ENCODE assay signal across 24 cellular contexts in the genomic region with DNA sequence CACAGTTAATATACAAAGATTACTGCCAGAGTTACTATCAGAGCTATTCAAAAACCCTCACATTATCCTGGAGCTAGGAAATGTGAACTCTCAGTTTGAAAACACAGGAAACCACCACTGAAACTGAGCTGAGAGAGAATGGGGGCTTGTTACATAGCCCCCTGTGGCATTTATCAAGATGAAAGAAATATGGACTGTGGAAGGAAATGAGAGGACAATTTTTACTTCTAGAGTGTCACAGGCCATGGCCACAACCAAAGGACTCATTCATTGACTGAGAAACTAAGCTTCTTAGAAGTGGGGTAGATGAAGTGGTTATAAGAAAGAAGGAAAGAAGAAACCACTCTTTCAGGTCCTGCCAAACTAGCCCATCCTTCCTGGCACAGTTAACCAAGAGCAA. TPM values are rescaled to one million over a fixed set of nuclear protein-coding genes. Genes with fewer than 3 reads are reported as not detected.
DNase-seq lines count a peak whose midpoint lies in the region; ATAC-seq, FAIRE-seq and TF ChIP-seq lines count a peak whose summit lies in the region.
"Had no signal": no experiment of that assay in that cellular context is flagged by ENCODE, and none has a peak within 500 bp of the region (broad histone marks: within the 10 kb centered on the region; RNA-seq: fewer than 3 reads in every experiment).

No MANE protein-coding gene starts in this region.

- no peaks in the 10 kb centered on the region for H3K27me3 ChIP-seq in CD4-positive, CD25-positive, alpha-beta regulatory T cell (ENCODE audit: control insufficient read depth, insufficient read depth, low read length)

- no peak for FAIRE-seq in H54 (lab: Jason Lieb, UNC)
- FAIRE-seq: astrocyte, GM19239 had no signal

- H3K4me3 ChIP-seq in CD4-positive, CD25-positive, alpha-beta regulatory T cell (ENCODE audit: low read depth, low read length) = no peak overlapping the region

- no peak for TF ChIP-seq POLR2A in H54 (IDR thresholded peaks at IDR 0.05; ENCODE audit: low read depth, low read length)

- peaks cover 41% of the 10 kb centered on the region for H3K36me3 Mint-ChIP-seq in activated CD4-positive, alpha-beta T cell treated with anti-CD3 and anti-CD28 coated beads, Interleukin-2, amount 10 ng/mL, durations not matched to agents 24 days and 14 days (ENCODE audit: low read depth)
- peaks cover 35% of the 10 kb centered on the region for H3K36me3 Mint-ChIP-seq in CD4-positive, CD25-positive, alpha-beta regulatory T cell
- peaks cover 19% of the 10 kb centered on the region for H3K36me3 Mint-ChIP-seq in T-helper 2 cell treated with Interferon-gamma antibody and Interleukin-4, amounts not matched to agents 5 μg/mL and 100 μg/mL, for 36 hours (ENCODE audit: low read depth)
- peaks cover 43% of the 10 kb centered on the region for H3K36me3 Mint-ChIP-seq in activated naive CD8-positive, alpha-beta T cell treated with anti-CD3 and anti-CD28 coated beads, Interleukin-2, amount 50 U/mL, for 24 hours (ENCODE audit: low read depth)

- DNase-seq in activated CD4-positive, alpha-beta T cell treated with anti-CD3 and anti-CD28 coated beads, Interleukin-2, amount 10 ng/mL, durations not matched to agents 24 days and 14 days = no peak
- DNase-seq in activated CD4-positive, alpha-beta T cell treated with anti-CD3 and anti-CD28 coated beads, Interleukin-2, amount 50 U/mL, for 1 hour = no peak
- DNase-seq in CD4-positive, CD25-positive, alpha-beta regulatory T cell = peak in 1 of 3 donors; percentile 61
- DNase-seq in T-helper 2 cell treated with Interferon-gamma antibody and Interleukin-4, amounts not matched to agents 5 μg/mL and 100 μg/mL, for 36 hours (ENCODE audit: low spot score) = no peak
- no peak for DNase-seq in activated naive CD8-positive, alpha-beta T cell treated with anti-CD3 and anti-CD28 coated beads, Interleukin-2, amount 50 U/mL, for 24 hours
- DNase-seq in Right ventricle myocardium superior (no peak), H54 (ENCODE audit: insufficient read length, low spot score) (no peak)
- DNase-seq: activated gamma-delta T cell treated with Interleukin-2 at 50 U/mL for 16 hours; CD4-positive, alpha-beta memory T cell; DMS 273 treated with DMSO at 0.1 percent for 48 hours; head of caudate nucleus; naive thymus-derived CD4-positive, alpha-beta T cell; NCI-H1092 treated with DMSO at 0.1 percent for 48 hours; NCI-H187 treated with DMSO at 0.1 percent for 48 hours; NCI-H2227 treated with DMSO at 0.1 percent for 48 hours; NCI-H526 treated with DMSO at 0.1 percent for 48 hours; SIG-M5; SW 1271; trophoblast cell had no signal

- H3K36me3 ChIP-seq in CD4-positive, CD25-positive, alpha-beta regulatory T cell (ENCODE audit: control insufficient read depth, insufficient read depth, low read length) = peaks cover 28% of the 10 kb centered on the region

- no peaks in the 10 kb centered on the region for H3K27me3 Mint-ChIP-seq in activated CD4-positive, alpha-beta T cell treated with anti-CD3 and anti-CD28 coated beads, Interleukin-2, amount 10 ng/mL, durations not matched to agents 24 days and 14 days
- no peaks in the 10 kb centered on the region for H3K27me3 Mint-ChIP-seq in CD4-positive, CD25-positive, alpha-beta regulatory T cell
- H3K27me3 Mint-ChIP-seq in T-helper 2 cell treated with Interferon-gamma antibody and Interleukin-4, amounts not matched to agents 5 μg/mL and 100 μg/mL, for 36 hours (ENCODE audit: low read depth) = no peaks in the 10 kb centered on the region
- no peaks in the 10 kb centered on the region for H3K27me3 Mint-ChIP-seq in activated naive CD8-positive, alpha-beta T cell treated with anti-CD3 and anti-CD28 coated beads, Interleukin-2, amount 50 U/mL, for 24 hours
- H3K27me3 Mint-ChIP-seq: CD4-positive, alpha-beta memory T cell; naive thymus-derived CD4-positive, alpha-beta T cell had no signal

- peaks cover 4% of the 10 kb centered on the region for H3K4me1 ChIP-seq in CD4-positive, CD25-positive, alpha-beta regulatory T cell (ENCODE audit: control insufficient read depth, insufficient read depth, low read length, poor library complexity, severe bottlenecking)

- H3K27ac Mint-ChIP-seq in activated CD4-positive, alpha-beta T cell treated with anti-CD3 and anti-CD28 coated beads, Interleukin-2, amount 10 ng/mL, durations not matched to agents 24 days and 14 days = peak overlapping the region; percentile 63
- peak overlapping the region in 2 of 3 donors; percentile 6 to 39 for H3K27ac Mint-ChIP-seq in CD4-positive, CD25-positive, alpha-beta regulatory T cell
- peak overlapping the region; percentile 52 for H3K27ac Mint-ChIP-seq in T-helper 2 cell treated with Interferon-gamma antibody and Interleukin-4, amounts not matched to agents 5 μg/mL and 100 μg/mL, for 36 hours
- peak overlapping the region; percentile 86 for H3K27ac Mint-ChIP-seq in activated naive CD8-positive, alpha-beta T cell treated with anti-CD3 and anti-CD28 coated beads, Interleukin-2, amount 50 U/mL, for 24 hours
- H3K27ac Mint-ChIP-seq: CD4-positive, alpha-beta memory T cell; mesothelial cell of epicardium had no signal

- no peak for ATAC-seq in CD4-positive, CD25-positive, alpha-beta regulatory T cell (ENCODE audit: low read depth in 2 of 2)
- ATAC-seq in activated naive CD8-positive, alpha-beta T cell treated with anti-CD3 and anti-CD28 coated beads, Interleukin-2, amount 50 U/mL, for 24 hours = peak; percentile 89
- no peak for ATAC-seq in Right ventricle myocardium superior (ENCODE audit: poor library complexity)
- no peak for ATAC-seq in HG02852 (IDR thresholded peaks at IDR 0.05; ENCODE audit: unreplicated experiment)
- ATAC-seq: naive thymus-derived CD4-positive, alpha-beta T cell; Panc1 had no signal

- peak overlapping the region; percentile 16 for H3K4me3 Mint-ChIP-seq in activated CD4-positive, alpha-beta T cell treated with anti-CD3 and anti-CD28 coated beads, Interleukin-2, amount 10 ng/mL, durations not matched to agents 24 days and 14 days
- no peak overlapping the region for H3K4me3 Mint-ChIP-seq in CD4-positive, CD25-positive, alpha-beta regulatory T cell
- H3K4me3 Mint-ChIP-seq in T-helper 2 cell treated with Interferon-gamma antibody and Interleukin-4, amounts not matched to agents 5 μg/mL and 100 μg/mL, for 36 hours = no peak overlapping the region
- H3K4me3 Mint-ChIP-seq in activated naive CD8-positive, alpha-beta T cell treated with anti-CD3 and anti-CD28 coated beads, Interleukin-2, amount 50 U/mL, for 24 hours = peak overlapping the region; percentile 7
- H3K4me3 Mint-ChIP-seq: CD4-positive, alpha-beta memory T cell; mesothelial cell of epicardium had no signal

- peaks cover 54% of the 10 kb centered on the region for H3K4me1 Mint-ChIP-seq in activated CD4-positive, alpha-beta T cell treated with anti-CD3 and anti-CD28 coated beads, Interleukin-2, amount 10 ng/mL, durations not matched to agents 24 days and 14 days
- H3K4me1 Mint-ChIP-seq in CD4-positive, CD25-positive, alpha-beta regulatory T cell = peaks cover 23 to 69% (median 50%) of the 10 kb centered on the region in 4 donors
- peaks cover 36% of the 10 kb centered on the region for H3K4me1 Mint-ChIP-seq in T-helper 2 cell treated with Interferon-gamma antibody and Interleukin-4, amounts not matched to agents 5 μg/mL and 100 μg/mL, for 36 hours (ENCODE audit: low read depth)
- peaks cover 73% of the 10 kb centered on the region for H3K4me1 Mint-ChIP-seq in activated naive CD8-positive, alpha-beta T cell treated with anti-CD3 and anti-CD28 coated beads, Interleukin-2, amount 50 U/mL, for 24 hours

- no peak overlapping the region for H3K27ac ChIP-seq in CD4-positive, CD25-positive, alpha-beta regulatory T cell (ENCODE audit: insufficient read depth, low read length, poor library complexity, severe bottlenecking)

- intact Hi-C loops in activated CD4-positive, alpha-beta T cell treated with anti-CD3 and anti-CD28 coated beads, Interleukin-2, amount 10 ng/mL, durations not matched to agents 24 days and 14 days (cut with micrococcal nuclease) = loop anchor here (1.0 to 2.0 kb wide), 4 partner anchors 13 to 43 kb away; no protein-coding TSS in a partner anchor
- intact Hi-C loops in Right ventricle myocardium superior (cut with DNase I) = no loop called here

- no peaks in the 10 kb centered on the region for H3K9me3 ChIP-seq in CD4-positive, CD25-positive, alpha-beta regulatory T cell (ENCODE audit: control insufficient read depth in 2 of 2, low read length in 2 of 2)

- no peaks in the 10 kb centered on the region for H3K9me3 Mint-ChIP-seq in activated CD4-positive, alpha-beta T cell treated with anti-CD3 and anti-CD28 coated beads, Interleukin-2, amount 10 ng/mL, durations not matched to agents 24 days and 14 days
- no peaks in the 10 kb centered on the region for H3K9me3 Mint-ChIP-seq in CD4-positive, CD25-positive, alpha-beta regulatory T cell
- H3K9me3 Mint-ChIP-seq in T-helper 2 cell treated with Interferon-gamma antibody and Interleukin-4, amounts not matched to agents 5 μg/mL and 100 μg/mL, for 36 hours = no peaks in the 10 kb centered on the region
- H3K9me3 Mint-ChIP-seq in activated naive CD8-positive, alpha-beta T cell treated with anti-CD3 and anti-CD28 coated beads, Interleukin-2, amount 50 U/mL, for 24 hours = no peaks in the 10 kb centered on the region
- H3K9me3 Mint-ChIP-seq: CD4-positive, alpha-beta memory T cell; mesothelial cell of epicardium; naive thymus-derived CD4-positive, alpha-beta T cell had no signal

RNA-seq across cellular contexts. Expression of gene DSTYK, which starts 25.3 kb away (rescaled TPM):
- 26.7 and 27.6 TPM in 2 replicates for total RNA-seq in activated CD4-positive, alpha-beta T cell treated with anti-CD3 and anti-CD28 coated beads, Interleukin-2, amount 10 ng/mL, durations not matched to agents 24 days and 14 days
- total RNA-seq in CD4-positive, CD25-positive, alpha-beta regulatory T cell = 15.7 TPM
- 1 to 10 TPM; 3.2 to 5.9 (median 5.1) TPM for polyA plus RNA-seq in CD4-positive, CD25-positive, alpha-beta regulatory T cell
- total RNA-seq in Right ventricle myocardium superior = 5.3 TPM

RNA-seq across cellular contexts. Expression of gene TMCC2, which starts 41.6 kb away (rescaled TPM):
- 19.9 and 20.9 TPM in 2 replicates for total RNA-seq in activated CD4-positive, alpha-beta T cell treated with anti-CD3 and anti-CD28 coated beads, Interleukin-2, amount 10 ng/mL, durations not matched to agents 24 days and 14 days
- 1.8 TPM for total RNA-seq in CD4-positive, CD25-positive, alpha-beta regulatory T cell
- under 1 TPM; 0.22 to 0.37 (median 0.28) TPM for polyA plus RNA-seq in CD4-positive, CD25-positive, alpha-beta regulatory T cell
- 1.3 TPM for total RNA-seq in Right ventricle myocardium superior

Comparison
In these comparisons a context has a peak if more than half of its experiments do, and no peak if none do; other contexts are left out.
1. H3K27ac Mint-ChIP-seq: peak in every context shown above with its lines; median percentile 86 in activated naive CD8-positive, alpha-beta T cell treated with anti-CD3 and anti-CD28 coated beads, Interleukin-2, amount 50 U/mL, for 24 hours; 63 in activated CD4-positive, alpha-beta T cell treated with anti-CD3 and anti-CD28 coated beads, Interleukin-2, amount 10 ng/mL, durations not matched to agents 24 days and 14 days; 52 in T-helper 2 cell treated with Interferon-gamma antibody and Interleukin-4, amounts not matched to agents 5 μg/mL and 100 μg/mL, for 36 hours; 22 in CD4-positive, CD25-positive, alpha-beta regulatory T cell.
2. H3K4me3 Mint-ChIP-seq: peak in activated CD4-positive, alpha-beta T cell treated with anti-CD3 and anti-CD28 coated beads, Interleukin-2, amount 10 ng/mL, durations not matched to agents 24 days and 14 days (single experiment) and activated naive CD8-positive, alpha-beta T cell treated with anti-CD3 and anti-CD28 coated beads, Interleukin-2, amount 50 U/mL, for 24 hours (single experiment); none in CD4-positive, CD25-positive, alpha-beta regulatory T cell (0 of 4) and T-helper 2 cell treated with Interferon-gamma antibody and Interleukin-4, amounts not matched to agents 5 μg/mL and 100 μg/mL, for 36 hours (single experiment).